In the genomic region with DNA sequence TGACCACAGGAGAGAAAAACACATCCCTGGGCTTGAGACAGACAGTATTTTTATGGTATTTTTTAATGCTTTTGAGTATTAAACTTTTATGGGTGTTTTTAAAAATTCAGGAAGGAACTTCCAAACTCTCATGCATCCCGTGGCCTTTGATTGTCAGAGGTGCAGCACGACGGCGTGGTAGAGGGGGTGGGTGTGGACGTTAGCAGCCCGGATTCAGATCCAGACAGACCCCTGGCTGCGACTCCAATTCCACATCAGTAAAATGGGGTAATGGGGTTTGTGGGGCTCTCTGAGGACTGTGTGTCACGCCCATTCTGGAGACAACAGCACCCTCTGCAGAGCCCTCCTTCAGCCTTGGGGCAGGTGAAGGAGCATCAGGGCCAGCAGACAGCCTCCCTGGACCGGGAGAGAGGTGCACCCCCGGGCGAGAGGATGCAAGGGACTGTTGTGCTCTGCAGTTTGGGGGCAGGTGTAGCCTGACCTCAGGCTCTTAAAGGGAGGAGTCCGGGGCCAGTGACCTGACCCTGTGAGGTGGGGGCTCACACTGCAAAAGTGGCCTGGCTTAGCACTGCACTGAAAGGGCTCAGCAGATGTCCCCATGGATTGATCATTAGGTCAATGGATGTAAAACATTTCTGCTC, we compare ENCODE assay signal across 18 cellular contexts.
DNase-seq lines count a peak whose midpoint lies in the region; ATAC-seq and TF ChIP-seq lines count a peak whose summit lies in the region.
"Had no signal": no experiment of that assay in that cellular context is flagged by ENCODE, and none has a peak within 500 bp of the region (broad histone marks: within the 10 kb centered on the region; RNA-seq: fewer than 3 reads in every experiment).

No MANE protein-coding gene starts in this region.

- no peaks in the 10 kb centered on the region for H3K4me1 Mint-ChIP-seq in activated CD8-positive, alpha-beta memory T cell treated with anti-CD3 and anti-CD28 coated beads, Interleukin-2, amount 10 ng/mL, durations not matched to agents 7 days and 5 days

- no peaks in the 10 kb centered on the region for H4K20me1 ChIP-seq in PC-3 (ENCODE audit: low read length)
- H4K20me1 ChIP-seq: BLaER1 had no signal

- POLR2A ChIA-PET in PC-3 (lab: Charles Lee; ENCODE audit: unreplicated experiment): no interaction called here

- 81 to 89% (median 87%) methylated on average over 12 of the region's 12 CpGs for WGBS in spleen, 5 donors

- no peak overlapping the region for H3K27ac Mint-ChIP-seq in activated CD8-positive, alpha-beta memory T cell treated with anti-CD3 and anti-CD28 coated beads, Interleukin-2, amount 10 ng/mL, durations not matched to agents 7 days and 5 days
- H3K27ac Mint-ChIP-seq: CD8-positive, alpha-beta T cell had no signal

- H3K9me3 Mint-ChIP-seq in activated CD8-positive, alpha-beta memory T cell treated with anti-CD3 and anti-CD28 coated beads, Interleukin-2, amount 10 ng/mL, durations not matched to agents 7 days and 5 days (ENCODE audit: low read depth): no peaks in the 10 kb centered on the region

- BruUV-seq in PC-3 (replicated peaks; lab: Mats Ljungman, UMichigan): no TSS peak

- H3K27me3 Mint-ChIP-seq in activated CD8-positive, alpha-beta memory T cell treated with anti-CD3 and anti-CD28 coated beads, Interleukin-2, amount 10 ng/mL, durations not matched to agents 7 days and 5 days: peaks cover 5% of the 10 kb centered on the region

- H3K4me3 ChIP-seq in spleen (no peak overlapping the region), PC-3 (ENCODE audit: low read length) (no peak overlapping the region)
- H3K4me3 ChIP-seq: A549, BLaER1, GM12878, K562 had no signal

- H3K9me3 ChIP-seq in spleen: peaks cover 0 to 21% (median 13%) of the 10 kb centered on the region in 8 donors
- H3K9me3 ChIP-seq in PC-3 (ENCODE audit: low read length): no peaks in the 10 kb centered on the region

- H3K27ac ChIP-seq in spleen: no peak overlapping the region
- H3K27ac ChIP-seq in PC-3 (ENCODE audit: low read length): no peak overlapping the region
- H3K27ac ChIP-seq: 22Rv1, A549, BLaER1 had no signal

- no peak overlapping the region for H3K9ac ChIP-seq in PC-3 (ENCODE audit: low read length)
- H3K9ac ChIP-seq: BLaER1 had no signal

- no peak overlapping the region for H3K4me2 ChIP-seq in PC-3 (ENCODE audit: low read length)
- H3K4me2 ChIP-seq: A549, BLaER1 had no signal

- H3K79me2 ChIP-seq in PC-3 (ENCODE audit: low read length): no peaks in the 10 kb centered on the region

- no peak overlapping the region for H3K4me3 Mint-ChIP-seq in activated CD8-positive, alpha-beta memory T cell treated with anti-CD3 and anti-CD28 coated beads, Interleukin-2, amount 10 ng/mL, durations not matched to agents 7 days and 5 days
- H3K4me3 Mint-ChIP-seq: CD8-positive, alpha-beta T cell; H9 had no signal

- H3K4me1 ChIP-seq in spleen: no peaks in the 10 kb centered on the region
- no peaks in the 10 kb centered on the region for H3K4me1 ChIP-seq in PC-3 (ENCODE audit: insufficient read depth, low read length)
- H3K4me1 ChIP-seq: BLaER1 had no signal

- no peak overlapping the region for H2AFZ ChIP-seq in PC-3 (ENCODE audit: low read length)

- H3K27me3 ChIP-seq in spleen (replicated peaks in 1 of 7) (peaks cover 0 to 52% (median 0%) of the 10 kb centered on the region in 7 donors), PC-3 (ENCODE audit: low read length) (no peaks in the 10 kb centered on the region)
- H3K27me3 ChIP-seq: BLaER1 had no signal

- no peaks in the 10 kb centered on the region for H3K36me3 Mint-ChIP-seq in activated CD8-positive, alpha-beta memory T cell treated with anti-CD3 and anti-CD28 coated beads, Interleukin-2, amount 10 ng/mL, durations not matched to agents 7 days and 5 days
- H3K36me3 Mint-ChIP-seq: CD8-positive, alpha-beta T cell had no signal

- H3K9me2 ChIP-seq in PC-3 (replicated peaks; ENCODE audit: low read length): no peaks in the 10 kb centered on the region

- intact Hi-C loops in spleen (cut with DNase I; ENCODE audit: low total_unique reads): no loop called here
- intact Hi-C loops in PC-3 (cut with micrococcal nuclease): no loop called here

- CTCF ChIA-PET in activated CD8-positive, alpha-beta memory T cell treated with anti-CD3 and anti-CD28 coated beads, Interleukin-2, amount 10 ng/mL, durations not matched to agents 7 days and 5 days (lab: Charles Lee): no interaction called here
- CTCF ChIA-PET in PC-3 (lab: Charles Lee): no interaction called here

- H3K36me3 ChIP-seq in spleen (no peaks in the 10 kb centered on the region), PC-3 (ENCODE audit: low read depth, low read length) (no peaks in the 10 kb centered on the region)
- H3K36me3 ChIP-seq: BLaER1 had no signal

- no peak for TF ChIP-seq CTCF in spleen (IDR thresholded peaks at IDR 0.05 in 8 of 11, conservative IDR thresholded peaks at IDR 0.05 in 3 of 11)
- no peak for TF ChIP-seq CTCF in PC-3 (conservative IDR thresholded peaks at IDR 0.05; ENCODE audit: low read depth, low read length)

- no peaks in the 10 kb centered on the region for H3F3A ChIP-seq in PC-3 (ENCODE audit: low read length, unreplicated experiment)

- no peak for ATAC-seq in activated CD8-positive, alpha-beta memory T cell treated with anti-CD3 and anti-CD28 coated beads, Interleukin-2, amount 10 ng/mL, durations not matched to agents 7 days and 5 days
- ATAC-seq in PC-3: no peak
- ATAC-seq: A549; CD8-positive, alpha-beta T cell; GM12878; K562 had no signal

- peak; percentile 45 for DNase-seq in activated CD8-positive, alpha-beta memory T cell treated with anti-CD3 and anti-CD28 coated beads for 24 hours
- DNase-seq in activated CD8-positive, alpha-beta memory T cell treated with anti-CD3 and anti-CD28 coated beads, Interleukin-2, amount 10 ng/mL, durations not matched to agents 7 days and 5 days: no peak
- DNase-seq in ecto neural progenitor cell (ENCODE audit: low spot score) (peak; percentile 36), spleen (peak; percentile 11), PC-3 (no peak), DMS114 treated with DMSO at 0.1 percent for 48 hours (lab: John Stamatoyannopoulos, UW; ENCODE audit: unreplicated experiment) (no peak), NCI-H82 (lab: John Stamatoyannopoulos, UW) (no peak)
- DNase-seq: CD8-positive, alpha-beta T cell; COR-L47; DND-41; EL; H9; IMR-90 had no signal

- no peak for TF ChIP-seq POLR2A in spleen (IDR thresholded peaks at IDR 0.05)

Comparison
In these comparisons a context has a peak if more than half of its experiments do, and no peak if none do; other contexts are left out.
1. DNase-seq: peak in activated CD8-positive, alpha-beta memory T cell treated with anti-CD3 and anti-CD28 coated beads for 24 hours (single experiment), ecto neural progenitor cell (single experiment) and spleen (single experiment); none in activated CD8-positive, alpha-beta memory T cell treated with anti-CD3 and anti-CD28 coated beads, Interleukin-2, amount 10 ng/mL, durations not matched to agents 7 days and 5 days (single experiment), PC-3 (single experiment), DMS114 treated with DMSO at 0.1 percent for 48 hours (single experiment) and NCI-H82 (single experiment).